12 cellular contexts compared by ENCODE assay signal in the genomic region with DNA sequence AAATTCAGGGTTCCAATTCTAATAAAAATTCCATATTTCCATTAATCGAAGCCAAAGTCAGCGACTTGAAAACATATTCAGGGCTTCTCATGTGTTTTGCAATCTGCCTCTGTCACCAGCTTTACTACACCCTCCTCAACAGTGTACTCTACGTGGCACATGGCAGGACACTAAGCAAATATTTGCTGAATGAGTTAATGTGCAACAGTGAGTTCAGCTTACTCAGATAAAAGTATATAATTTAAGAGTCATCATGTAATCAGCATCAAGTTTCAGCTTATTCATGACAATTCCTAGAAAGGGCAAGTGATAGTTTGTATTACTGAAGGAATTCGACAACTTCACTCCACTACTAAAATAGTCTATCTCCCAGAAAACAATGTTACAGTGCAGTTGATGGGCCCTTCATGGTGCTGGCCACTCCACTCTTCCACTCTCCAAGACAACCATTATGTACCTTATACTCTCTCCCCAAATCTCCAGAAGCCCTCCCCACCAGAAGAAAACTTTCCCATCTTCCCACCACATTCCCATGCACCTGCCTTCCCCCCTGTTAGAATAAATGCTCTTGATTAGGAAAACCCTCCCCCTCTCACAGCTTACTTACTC.
DNase-seq lines count a peak whose midpoint lies in the region; ATAC-seq and TF ChIP-seq lines count a peak whose summit lies in the region.
"Had no signal": no experiment of that assay in that cellular context is flagged by ENCODE, and none has a peak within 500 bp of the region (broad histone marks: within the 10 kb centered on the region; RNA-seq: fewer than 3 reads in every experiment).

No MANE protein-coding gene starts in this region.

- H3K36me3 Mint-ChIP-seq in HFFc6 (ENCODE audit: low read depth): no peaks in the 10 kb centered on the region

- H3K4me1 Mint-ChIP-seq in HFFc6 (ENCODE audit: low read depth): peaks cover 36% of the 10 kb centered on the region
- H3K4me1 Mint-ChIP-seq: central memory CD8-positive, alpha-beta T cell had no signal

- DNase-seq in A172 (ENCODE audit: low spot score) (peak; percentile 29), HFFc6 (peak; percentile 88), SHP77 treated with DMSO at 0.1 percent for 48 hours (lab: John Stamatoyannopoulos, UW) (peak; percentile 15), glomerular visceral epithelial cell (ENCODE audit: extremely low spot score) (peak; percentile 35), esophagus squamous epithelium (lab: John Stamatoyannopoulos, UW) (no peak), gastrocnemius medialis (no peak), NCI-H524 treated with DMSO at 0.1 percent for 48 hours (lab: John Stamatoyannopoulos, UW) (no peak)
- DNase-seq: C1 segment of cervical spinal cord, Right ventricle myocardium superior had no signal

- H3K4me3 ChIP-seq in esophagus squamous epithelium (no peak overlapping the region), gastrocnemius medialis (no peak overlapping the region)
- H3K4me3 ChIP-seq: right atrium auricular region had no signal

- H3K4me3 Mint-ChIP-seq in HFFc6: peak overlapping the region; percentile 37
- H3K4me3 Mint-ChIP-seq: central memory CD8-positive, alpha-beta T cell had no signal

- H3K9me3 Mint-ChIP-seq in HFFc6: no peaks in the 10 kb centered on the region
- H3K9me3 Mint-ChIP-seq: central memory CD8-positive, alpha-beta T cell had no signal

- H3K9me3 ChIP-seq in esophagus squamous epithelium: no peaks in the 10 kb centered on the region
- H3K9me3 ChIP-seq in gastrocnemius medialis: no peaks in the 10 kb centered on the region
- H3K9me3 ChIP-seq: right atrium auricular region had no signal

- H3K27me3 ChIP-seq in esophagus squamous epithelium (no peaks in the 10 kb centered on the region), gastrocnemius medialis (no peaks in the 10 kb centered on the region)
- H3K27me3 ChIP-seq: right atrium auricular region had no signal

- H3K36me3 ChIP-seq in esophagus squamous epithelium (no peaks in the 10 kb centered on the region), gastrocnemius medialis (no peaks in the 10 kb centered on the region)

- WGBS in esophagus squamous epithelium, 2 donors: 51 to 65% methylated on average over 4 of the region's 4 CpGs

- H3K27me3 Mint-ChIP-seq in HFFc6 (ENCODE audit: insufficient read depth): no peaks in the 10 kb centered on the region; the same call in 1 of the 2 replicates

- in situ Hi-C loops in gastrocnemius medialis (cut with MboI; ENCODE audit: low sequenced_read_pairs in 4 of 4): loop anchor here in 3 of 4 donors (25.0 kb wide), 2 partner anchors 536 to 861 kb away; no protein-coding TSS in a partner anchor

- peak overlapping the region; percentile 88 for H3K27ac Mint-ChIP-seq in HFFc6

- intact Hi-C loops in esophagus squamous epithelium (cut with DNase I): no loop called here
- intact Hi-C loops in gastrocnemius medialis (cut with DNase I; ENCODE audit: low total_unique reads): no loop called here

- no peak for TF ChIP-seq POLR2A in esophagus squamous epithelium (IDR thresholded peaks at IDR 0.05)
- no peak for TF ChIP-seq POLR2A in gastrocnemius medialis (IDR thresholded peaks at IDR 0.05)

- TF ChIP-seq CTCF in HFFc6 (IDR thresholded peaks at IDR 0.05): no peak
- no peak for TF ChIP-seq CTCF in esophagus squamous epithelium (IDR thresholded peaks at IDR 0.05)
- TF ChIP-seq CTCF in gastrocnemius medialis (IDR thresholded peaks at IDR 0.05 in 4 of 5, conservative IDR thresholded peaks at IDR 0.05 in 1 of 5): no peak

- no peak for ATAC-seq in HG02678 (IDR thresholded peaks at IDR 0.05; ENCODE audit: unreplicated experiment)
- no peak for ATAC-seq in gastrocnemius medialis

- H3K27ac ChIP-seq in esophagus squamous epithelium (no peak overlapping the region), gastrocnemius medialis (no peak overlapping the region)
- H3K27ac ChIP-seq: right atrium auricular region had no signal

- H3K4me1 ChIP-seq in esophagus squamous epithelium (no peaks in the 10 kb centered on the region), gastrocnemius medialis (no peaks in the 10 kb centered on the region)

Comparison
In these comparisons a context has a peak if more than half of its experiments do, and no peak if none do; other contexts are left out.
1. DNase-seq: peak in A172 (single experiment), HFFc6 (single experiment), SHP77 treated with DMSO at 0.1 percent for 48 hours (single experiment) and glomerular visceral epithelial cell (single experiment); none in esophagus squamous epithelium (single experiment), gastrocnemius medialis (0 of 2) and NCI-H524 treated with DMSO at 0.1 percent for 48 hours (single experiment).